9 cellular contexts compared by ENCODE assay signal in the genomic region with DNA sequence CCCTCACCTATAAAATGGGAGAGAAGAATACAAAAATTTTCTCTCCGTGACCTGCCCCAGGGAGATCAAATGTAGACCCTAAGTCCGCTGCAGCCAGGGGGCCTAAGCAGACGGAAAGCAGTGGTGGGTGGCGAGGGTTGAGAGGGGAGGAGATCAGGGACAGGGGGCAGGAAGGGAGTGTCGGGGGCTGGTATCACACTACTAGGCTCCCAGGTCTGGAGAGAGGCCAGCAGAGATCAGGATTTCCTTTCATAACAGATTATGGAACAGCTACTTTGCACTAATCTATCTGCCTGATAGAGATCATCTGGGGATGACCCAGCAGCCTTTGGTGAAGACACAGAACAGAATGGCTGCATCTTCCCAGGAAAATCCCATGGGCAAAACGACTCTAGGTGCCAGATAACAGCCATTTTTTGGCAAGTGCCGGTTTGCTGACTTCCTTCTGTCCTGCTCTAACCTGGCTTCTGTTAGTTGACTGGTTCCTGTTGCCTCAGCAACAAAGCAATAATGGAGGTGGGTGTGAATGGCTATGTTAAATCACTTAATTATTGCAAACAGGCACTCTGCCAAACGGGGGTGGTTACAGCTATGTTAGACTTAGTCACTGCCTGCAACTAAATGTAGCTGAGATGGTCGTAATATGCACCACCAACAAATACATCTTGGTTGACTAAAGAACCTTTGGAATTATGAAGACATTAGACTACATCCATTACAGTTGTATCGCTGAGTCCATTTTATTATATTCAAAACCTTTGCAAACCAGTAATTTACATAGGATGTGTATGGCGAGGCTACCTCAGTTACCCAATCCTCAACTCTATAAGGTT. TPM values are rescaled to one million over a fixed set of nuclear protein-coding genes. Genes with fewer than 3 reads are reported as not detected.
DNase-seq lines count a peak whose midpoint lies in the region; ATAC-seq and TF ChIP-seq lines count a peak whose summit lies in the region.
"Had no signal": no experiment of that assay in that cellular context is flagged by ENCODE, and none has a peak within 500 bp of the region (broad histone marks: within the 10 kb centered on the region; RNA-seq: fewer than 3 reads in every experiment).

No MANE protein-coding gene starts in this region.

- POLR2A ChIA-PET in naive thymus-derived CD4-positive, alpha-beta T cell (lab: Charles Lee), result interaction anchor here (0.6 to 5.8 kb wide), 2 partner anchors 8 to 15 kb away, joined by 4 to 37 read pairs; no protein-coding TSS in a partner anchor

- no peaks in the 10 kb centered on the region for H3K27me3 Mint-ChIP-seq in naive thymus-derived CD4-positive, alpha-beta T cell

- DNase-seq in EL (peak; percentile 72), NCI-H1694 treated with DMSO at 0.1 percent for 48 hours (lab: John Stamatoyannopoulos, UW) (peak; percentile 64), WERI-Rb-1 (peak; percentile 64), epithelial cell of esophagus (ENCODE audit: low read depth) (peak; percentile 92), NCI-H187 treated with DMSO at 0.1 percent for 48 hours (lab: John Stamatoyannopoulos, UW) (no peak), germinal center (ENCODE audit: low spot score) (no peak)
- DNase-seq in naive thymus-derived CD4-positive, alpha-beta T cell, result peak in 3 of 9 donors; percentile 21 to 30 (median 26)
- DNase-seq: naive B cell had no signal

- no peaks in the 10 kb centered on the region for H3K27me3 ChIP-seq in WERI-Rb-1 (ENCODE audit: insufficient read depth, low read depth, severe bottlenecking)
- H3K27me3 ChIP-seq in naive thymus-derived CD4-positive, alpha-beta T cell (ENCODE audit: control insufficient read depth in 2 of 2, insufficient read depth in 2 of 2, low read length in 2 of 2), result no peaks in the 10 kb centered on the region

- H3K4me3 Mint-ChIP-seq in naive thymus-derived CD4-positive, alpha-beta T cell, result peak overlapping the region in 1 of 10 donors; percentile 17

- H3K36me3 ChIP-seq in WERI-Rb-1, result no peaks in the 10 kb centered on the region
- no peaks in the 10 kb centered on the region for H3K36me3 ChIP-seq in naive thymus-derived CD4-positive, alpha-beta T cell (ENCODE audit: control insufficient read depth in 2 of 3, insufficient read depth in 3 of 3, low read length in 3 of 3)

- peaks cover 47 to 84% (median 78%) of the 10 kb centered on the region in 7 donors for H3K4me1 Mint-ChIP-seq in naive thymus-derived CD4-positive, alpha-beta T cell

- H3K27ac ChIP-seq in WERI-Rb-1, result peak overlapping the region; percentile 55
- H3K27ac ChIP-seq in naive thymus-derived CD4-positive, alpha-beta T cell (ENCODE audit: low read depth, low read length), result no peak overlapping the region

- TF ChIP-seq CTCF in WERI-Rb-1 (IDR thresholded peaks at IDR 0.05; ENCODE audit: low read depth, low read length) (no peak), epithelial cell of esophagus (IDR thresholded peaks at IDR 0.05; ENCODE audit: insufficient read depth, low read depth, low read length, missing control alignments) (no peak)

- H3K9me3 ChIP-seq in WERI-Rb-1 (ENCODE audit: severe bottlenecking), result no peaks in the 10 kb centered on the region
- H3K9me3 ChIP-seq in naive thymus-derived CD4-positive, alpha-beta T cell (ENCODE audit: control insufficient read depth in 2 of 3, low read length in 3 of 3), result no peaks in the 10 kb centered on the region

- CTCF ChIA-PET in naive thymus-derived CD4-positive, alpha-beta T cell (lab: Charles Lee), result interaction anchor here (0.7 to 5.4 kb wide), 3 partner anchors 14 to 224 kb away, joined by 4 to 64 read pairs (median 6); a partner anchor contains a TSS

- intact Hi-C loops in naive thymus-derived CD4-positive, alpha-beta T cell (cut with micrococcal nuclease), result loop anchor here (5.0 to 10.0 kb wide), 2 partner anchors 81 to 246 kb away; a partner anchor contains a TSS

- H3K9me3 Mint-ChIP-seq in naive thymus-derived CD4-positive, alpha-beta T cell, result peaks cover 0 to 3% (median 0%) of the 10 kb centered on the region in 11 donors
- H3K9me3 Mint-ChIP-seq: naive B cell had no signal

- H3K4me1 ChIP-seq in naive thymus-derived CD4-positive, alpha-beta T cell (ENCODE audit: control insufficient read depth in 2 of 2, insufficient read depth in 2 of 2, low read length in 2 of 2), result peaks cover 54 to 65% of the 10 kb centered on the region in 2 donors

- H3K27ac Mint-ChIP-seq in naive thymus-derived CD4-positive, alpha-beta T cell, result peak overlapping the region in 8 of 9 donors; percentile 12 to 76 (median 56)
- H3K27ac Mint-ChIP-seq: naive B cell had no signal

- H3K4me3 ChIP-seq in WERI-Rb-1 (ENCODE audit: low read depth, low read length) (peak overlapping the region; percentile 10; the same call in 1 of the 2 replicates), epithelial cell of esophagus (ENCODE audit: low read length) (no peak overlapping the region)
- H3K4me3 ChIP-seq in naive thymus-derived CD4-positive, alpha-beta T cell (ENCODE audit: low read length), result no peak overlapping the region

- peaks cover 0 to 5% (median 0%) of the 10 kb centered on the region in 5 donors for H3K36me3 Mint-ChIP-seq in naive thymus-derived CD4-positive, alpha-beta T cell
- H3K36me3 Mint-ChIP-seq: naive B cell had no signal

- ATAC-seq in naive thymus-derived CD4-positive, alpha-beta T cell, result peak; percentile 50
- no peak for ATAC-seq in GM21576 (IDR thresholded peaks at IDR 0.05; ENCODE audit: unreplicated experiment)

RNA-seq across cellular contexts. Expression of a gene that starts 30.0 kb away (rescaled TPM):
- total RNA-seq in naive thymus-derived CD4-positive, alpha-beta T cell, result not detected
- not detected for polyA plus RNA-seq in naive thymus-derived CD4-positive, alpha-beta T cell

RNA-seq across cellular contexts. Expression of a gene that starts 52.9 kb away (rescaled TPM):
- total RNA-seq in naive thymus-derived CD4-positive, alpha-beta T cell, result 10 to 100 TPM in 2 of 5 experiments, 1 to 10 TPM in 3; 1.9 to 13.9 (median 7.7) TPM
- polyA plus RNA-seq in naive thymus-derived CD4-positive, alpha-beta T cell, result 100 to 1,000 TPM in 1 of 2 donors, 10 to 100 TPM in 1; 75.6 to 130 TPM

Comparison
In these comparisons a context has a peak if more than half of its experiments do, and no peak if none do; other contexts are left out.
1. DNase-seq: peak in EL (single experiment), NCI-H1694 treated with DMSO at 0.1 percent for 48 hours (single experiment), WERI-Rb-1 (single experiment) and epithelial cell of esophagus (single experiment); none in NCI-H187 treated with DMSO at 0.1 percent for 48 hours (single experiment) and germinal center (single experiment).